ENCODE assay signal across 15 cellular contexts in genomic region chr5:149526855-149527590, GRCh38. TPM values are rescaled to one million over a fixed set of nuclear protein-coding genes. Genes with fewer than 3 reads are reported as not detected.
DNase-seq lines count a peak whose midpoint lies in the region; ATAC-seq, FAIRE-seq and TF ChIP-seq lines count a peak whose summit lies in the region.
"Had no signal": no experiment of that assay in that cellular context is flagged by ENCODE, and none has a peak within 500 bp of the region (broad histone marks: within the 10 kb centered on the region; RNA-seq: fewer than 3 reads in every experiment).

No MANE protein-coding gene starts in this region.

- no peak for TF ChIP-seq POLR2A in HepG2 (IDR thresholded peaks at IDR 0.05; ENCODE audit: insufficient read depth in 1 of 2, low read depth in 2 of 2, low read length in 2 of 2)

- TF ChIP-seq RAD21 in liver (IDR thresholded peaks at IDR 0.05): peak in 1 of 2 donors; percentile 23
- TF ChIP-seq RAD21 in HepG2 (CRISPR knock-in tag; IDR thresholded peaks at IDR 0.05): no peak

- peaks cover 28% of the 10 kb centered on the region for H3K4me1 Mint-ChIP-seq in mesothelial cell of epicardium

- no TSS peak for BruUV-seq in HepG2 (replicated peaks; lab: Mats Ljungman, UMichigan)

- no peaks in the 10 kb centered on the region for H3K27me3 Mint-ChIP-seq in mesothelial cell of epicardium (ENCODE audit: low read depth)

- H3K4me1 ChIP-seq in liver (ENCODE audit: control insufficient read depth in 4 of 4, insufficient read depth in 4 of 4, low read length in 3 of 4) (peaks cover 10 to 34% (median 18%) of the 10 kb centered on the region in 4 donors), HepG2 (ENCODE audit: insufficient read depth, low read length) (peaks cover 27% of the 10 kb centered on the region)

- H3K79me2 ChIP-seq in HepG2 (ENCODE audit: insufficient read depth, low read length): peaks cover 99% of the 10 kb centered on the region

- peak overlapping the region; percentile 58 for H3K27ac Mint-ChIP-seq in mesothelial cell of epicardium
- H3K27ac Mint-ChIP-seq: endodermal cell had no signal

- H3K9me3 Mint-ChIP-seq in mesothelial cell of epicardium: no peaks in the 10 kb centered on the region
- H3K9me3 Mint-ChIP-seq: endodermal cell had no signal

- POLR2A ChIA-PET in HepG2 (lab: Yijun Ruan, JAX): interaction anchor here (1.7 kb wide), 1 partner anchor 75 kb away, joined by 3 read pairs; no protein-coding TSS in a partner anchor

- H3K27ac ChIP-seq in liver (ENCODE audit: low read depth in 1 of 2, low read length in 2 of 2) (no peak overlapping the region), HepG2 (ENCODE audit: extremely low read length, insufficient read depth, low read length) (no peak overlapping the region)
- H3K27ac ChIP-seq: Peyer's patch, VCaP had no signal

- H3K27me3 ChIP-seq in liver (ENCODE audit: control insufficient read depth in 4 of 4, insufficient read depth in 4 of 4, low read length in 3 of 4) (no peaks in the 10 kb centered on the region), HepG2 (ENCODE audit: control insufficient read depth in 1 of 2, insufficient read depth in 2 of 2, low read length in 2 of 2) (no peaks in the 10 kb centered on the region)
- H3K27me3 ChIP-seq: Peyer's patch had no signal

- no peak for DNase-seq in HepG2 (ENCODE audit: low spot score)
- DNase-seq in mesothelial cell of epicardium (ENCODE audit: low spot score in 2 of 2, unreplicated experiment in 2 of 2): no peak
- no peak for DNase-seq in NCI-H524 (lab: John Stamatoyannopoulos, UW)
- no peak for DNase-seq in hepatic stellate cell (ENCODE audit: low spot score)
- no peak for DNase-seq in stimulated activated CD4-positive, alpha-beta T cell treated with anti-CD3 and anti-CD28 coated beads, Interleukin-15, amount 100 ng/mL, for 24 hours
- DNase-seq in NCI-H146 (lab: John Stamatoyannopoulos, UW): no peak
- DNase-seq: activated effector memory CD4-positive, alpha-beta T cell treated with Interleukin-2 at 50 U/mL for 16 hours; endodermal cell; kidney glomerular epithelial cell; NCI-H1694; Peyer's patch; retina had no signal

- FAIRE-seq in HepG2 (lab: Jason Lieb, UNC): no peak

- CTCF ChIA-PET in HepG2 (lab: Yijun Ruan, JAX; ENCODE audit: low intra/inter-chr PET ratio, low total read pairs): no interaction called here

- no peak for TF ChIP-seq EP300 in HepG2 (IDR thresholded peaks at IDR 0.05; ENCODE audit: low read depth in 2 of 2, low read length in 2 of 2)
- TF ChIP-seq EP300 in HepG2 (CRISPR knock-in tag; IDR thresholded peaks at IDR 0.05; ENCODE audit: borderline replicate concordance): no peak

- no peak overlapping the region for H3K4me3 Mint-ChIP-seq in mesothelial cell of epicardium
- H3K4me3 Mint-ChIP-seq: endodermal cell had no signal

- H3K36me3 ChIP-seq in liver (ENCODE audit: control insufficient read depth in 4 of 4, insufficient read depth in 3 of 4, low read depth in 1 of 4, low read length in 3 of 4) (peaks cover 2 to 11% (median 6%) of the 10 kb centered on the region in 4 donors), HepG2 (replicated peaks in 1 of 2; ENCODE audit: control insufficient read depth in 1 of 2, insufficient read depth in 2 of 2, low read length in 2 of 2) (peaks cover 9 to 44% of the 10 kb centered on the region in 2 experiments)

- H3K4me3 ChIP-seq in liver (ENCODE audit: low read depth in 1 of 3, low read length in 3 of 3): no peak overlapping the region
- no peak overlapping the region for H3K4me3 ChIP-seq in HepG2 (replicated peaks in 1 of 3; ENCODE audit: insufficient read depth in 1 of 3, low read depth in 2 of 3, low read length in 3 of 3)
- H3K4me3 ChIP-seq: Peyer's patch had no signal

- H3K9me3 ChIP-seq in liver (ENCODE audit: control insufficient read depth in 4 of 4, low read length in 3 of 4) (no peaks in the 10 kb centered on the region), HepG2 (ENCODE audit: low read length) (no peaks in the 10 kb centered on the region)
- H3K9me3 ChIP-seq: Peyer's patch had no signal

- 55% methylated on average over 12 of the region's 12 CpGs for WGBS in liver
- 90% methylated on average over 12 of the region's 12 CpGs for WGBS in HepG2 (ENCODE audit: low lambda C conversion rate)

- ATAC-seq in HepG2 (no peak), esophagus mucosa (peak; percentile 24)

- no peak overlapping the region for H2AFZ ChIP-seq in HepG2 (ENCODE audit: low read length)

- peaks cover 15% of the 10 kb centered on the region for H3K36me3 Mint-ChIP-seq in mesothelial cell of epicardium

- peaks cover 62% of the 10 kb centered on the region for H4K20me1 ChIP-seq in HepG2 (ENCODE audit: insufficient read depth, low read length)

- H3K9ac ChIP-seq in liver (ENCODE audit: low read depth in 1 of 2, low read length in 2 of 2) (no peak overlapping the region), HepG2 (ENCODE audit: insufficient read depth, low read depth, low read length) (no peak overlapping the region)

- H3K4me2 ChIP-seq in HepG2 (ENCODE audit: low read depth, low read length): no peak overlapping the region

- intact Hi-C loops in HepG2 (cut with micrococcal nuclease; ENCODE audit: unreplicated experiment): no loop called here

- in situ Hi-C loops in HepG2 (cut with HindIII; ENCODE audit: extremely low pct_ligation_motif_present, low pct_unique_long_range_greater_than_20kb): no loop called here

- TF ChIP-seq CTCF in liver (IDR thresholded peaks at IDR 0.05; ENCODE audit: low read depth, low read length, missing input control): no peak
- TF ChIP-seq CTCF in HepG2 (CRISPR knock-in tag; IDR thresholded peaks at IDR 0.05): no peak
- no peak for TF ChIP-seq CTCF in mesothelial cell of epicardium (IDR thresholded peaks at IDR 0.05; ENCODE audit: unreplicated experiment)

TF ChIP-seq in liver, 16 proteins besides CTCF, POLR2A, EP300 and RAD21 (continues in another document):
- no peak for TF ChIP-seq JUND (IDR thresholded peaks at IDR 0.05)
- peak; percentile 11 to 12 for TF ChIP-seq RXRA (IDR thresholded peaks at IDR 0.05)

TF ChIP-seq in HepG2, 621 proteins besides CTCF, POLR2A, EP300 and RAD21 (continues in another document):
- no peak for TF ChIP-seq ETV6 (CRISPR knock-in tag; conservative IDR thresholded peaks at IDR 0.05)
- no peak for TF ChIP-seq CREM (IDR thresholded peaks at IDR 0.05)
- no peak for TF ChIP-seq CREM (CRISPR knock-in tag; IDR thresholded peaks at IDR 0.05)
- no peak for TF ChIP-seq ADNP (CRISPR knock-in tag; IDR thresholded peaks at IDR 0.05)

RNA-seq across cellular contexts. Expression of gene CSNK1A1, which starts 24.2 kb away (rescaled TPM):
- total RNA-seq in liver: 100 to 1,000 TPM; 102 to 108 TPM
- polyA plus RNA-seq in liver: 10 to 100 TPM; 43.0 to 54.5 TPM
- total RNA-seq in HepG2 (2016; rRNA removed; fragmentation: Illumina TruSeq; extraction: Trizol): 149 and 210 TPM in 2 replicates
- 27.1 and 35.7 TPM in 2 replicates for total RNA-seq in HepG2 (2016; cell fraction: cytosol; rRNA removed; fragmentation: Illumina TruSeq; extraction: Trizol; ENCODE audit: low read depth)
- total RNA-seq in HepG2 (2016; cell fraction: insoluble cytoplasmic fraction; rRNA removed; fragmentation: Illumina TruSeq; extraction: Trizol): 145 and 212 TPM in 2 replicates
- total RNA-seq in HepG2 (2016; cell fraction: membrane; rRNA removed; fragmentation: Illumina TruSeq; extraction: Trizol): 84.4 and 87.9 TPM in 2 replicates
- total RNA-seq in HepG2 (2016; cell fraction: nucleus; rRNA removed; fragmentation: Illumina TruSeq; extraction: Trizol): 98.3 and 111 TPM in 2 replicates
- polyA plus RNA-seq in HepG2 (2011; rRNA removed): 77.3 and 89.0 TPM in 2 replicates
- 49.1 and 57.0 TPM in 2 replicates for polyA plus RNA-seq in HepG2 (2011; cell fraction: cytosol; rRNA removed)
- polyA plus RNA-seq in HepG2 (2011; cell fraction: nucleus; rRNA removed): 50.7 and 55.7 TPM in 2 replicates
- polyA plus RNA-seq in HepG2 (2012): 65.5 and 78.7 TPM in 2 replicates
- polyA plus RNA-seq in HepG2 (2016; cell fraction: cytosol; fragmentation: Illumina TruSeq; extraction: Trizol; ENCODE audit: low read depth): 15.0 and 20.3 TPM in 2 replicates
- polyA plus RNA-seq in HepG2 (2016; cell fraction: insoluble cytoplasmic fraction; fragmentation: Illumina TruSeq; extraction: Trizol; ENCODE audit: low read depth): 121 and 123 TPM in 2 replicates
- polyA plus RNA-seq in HepG2 (2016; cell fraction: membrane; fragmentation: Illumina TruSeq; extraction: Trizol; ENCODE audit: low read depth): 29.6 and 36.5 TPM in 2 replicates
- polyA plus RNA-seq in HepG2 (2016; cell fraction: nucleus; fragmentation: Illumina TruSeq; extraction: Trizol; ENCODE audit: insufficient read depth, low read depth): 67.9 and 69.0 TPM in 2 replicates
- polyA minus RNA-seq in HepG2 (2011; rRNA and poly(A)+ RNA removed; ENCODE audit: low replicate concordance): 117 and 141 TPM in 2 replicates
- 108 and 126 TPM in 2 replicates for polyA minus RNA-seq in HepG2 (2011; cell fraction: cytosol; rRNA and poly(A)+ RNA removed)
- polyA minus RNA-seq in HepG2 (2011; cell fraction: nucleus; rRNA and poly(A)+ RNA removed): 187 and 216 TPM in 2 replicates
- 404 TPM for total RNA-seq in esophagus mucosa
- 246 to 254 TPM (median 248 TPM) in 3 replicates for total RNA-seq in mesothelial cell of epicardium

RNA-seq across cellular contexts. Expression of gene ARHGEF37, which starts 54.3 kb away (rescaled TPM):
- total RNA-seq in liver (1 to 10 TPM; 3.3 to 6.1 TPM), HepG2 (2016; rRNA removed; fragmentation: Illumina TruSeq; extraction: Trizol) (0.27 TPM in 1 of 2 replicates, not detected in the other), esophagus mucosa (23.6 TPM), mesothelial cell of epicardium (9.1 to 10.1 TPM (median 10.0 TPM) in 3 replicates)
- polyA plus RNA-seq in liver (1 to 10 TPM in 1 of 2 donors, under 1 TPM in 1; 0.71 to 2.0 TPM), HepG2 (2011; rRNA removed) (0.18 and 0.39 TPM in 2 replicates)
- not detected in 2 replicates for total RNA-seq in HepG2 (2016; cell fraction: cytosol; rRNA removed; fragmentation: Illumina TruSeq; extraction: Trizol; ENCODE audit: low read depth)
- total RNA-seq in HepG2 (2016; cell fraction: insoluble cytoplasmic fraction; rRNA removed; fragmentation: Illumina TruSeq; extraction: Trizol): 0.11 TPM in 1 of 2 replicates, not detected in the other
- not detected in 2 replicates for total RNA-seq in HepG2 (2016; cell fraction: membrane; rRNA removed; fragmentation: Illumina TruSeq; extraction: Trizol)
- total RNA-seq in HepG2 (2016; cell fraction: nucleus; rRNA removed; fragmentation: Illumina TruSeq; extraction: Trizol): not detected in 2 replicates
- polyA plus RNA-seq in HepG2 (2011; cell fraction: cytosol; rRNA removed): 0.05 and 0.23 TPM in 2 replicates
- polyA plus RNA-seq in HepG2 (2011; cell fraction: nucleus; rRNA removed): 0.18 and 0.38 TPM in 2 replicates
- 0.21 and 0.28 TPM in 2 replicates for polyA plus RNA-seq in HepG2 (2012)
- not detected in 2 replicates for polyA plus RNA-seq in HepG2 (2016; cell fraction: cytosol; fragmentation: Illumina TruSeq; extraction: Trizol; ENCODE audit: low read depth)
- not detected in 2 replicates for polyA plus RNA-seq in HepG2 (2016; cell fraction: insoluble cytoplasmic fraction; fragmentation: Illumina TruSeq; extraction: Trizol; ENCODE audit: low read depth)
- polyA plus RNA-seq in HepG2 (2016; cell fraction: membrane; fragmentation: Illumina TruSeq; extraction: Trizol; ENCODE audit: low read depth): not detected in 2 replicates
- 0.48 TPM in 1 of 2 replicates, not detected in the other for polyA plus RNA-seq in HepG2 (2016; cell fraction: nucleus; fragmentation: Illumina TruSeq; extraction: Trizol; ENCODE audit: insufficient read depth, low read depth)
- polyA minus RNA-seq in HepG2 (2011; rRNA and poly(A)+ RNA removed; ENCODE audit: low replicate concordance): 0.51 and 1.4 TPM in 2 replicates
- polyA minus RNA-seq in HepG2 (2011; cell fraction: cytosol; rRNA and poly(A)+ RNA removed): not detected in 2 replicates
- polyA minus RNA-seq in HepG2 (2011; cell fraction: nucleus; rRNA and poly(A)+ RNA removed): 0.13 and 0.87 TPM in 2 replicates
